ENCODE assay signal across 20 cellular contexts in the genomic region with DNA sequence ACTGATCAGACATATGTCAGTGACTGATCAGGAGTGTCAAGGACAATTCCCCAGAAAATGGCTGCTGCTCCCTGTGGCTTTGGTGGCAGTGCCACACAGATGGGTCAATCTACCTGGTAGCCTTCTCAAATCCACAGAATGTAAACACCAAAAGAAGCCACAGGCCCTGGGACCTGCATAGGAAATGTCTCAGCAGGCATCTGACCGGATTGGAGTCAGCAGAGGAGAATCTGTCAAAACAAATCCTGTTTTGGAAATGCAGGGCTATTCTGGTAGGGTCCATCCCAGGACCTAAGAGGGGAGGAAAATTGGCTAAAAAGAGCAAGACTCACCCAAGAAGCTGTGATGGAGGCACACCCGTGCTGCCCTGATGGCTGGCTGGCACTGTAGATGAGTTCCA.
"Had no signal": no experiment of that assay in that cellular context is flagged by ENCODE, and none has a peak within 500 bp of the region (broad histone marks: within the 10 kb centered on the region; RNA-seq: fewer than 3 reads in every experiment).

No MANE protein-coding gene starts in this region.

- ATAC-seq: esophagus mucosa; foreskin keratinocyte; heart right ventricle; left cardiac atrium; left lung; natural killer cell; pancreas; right lobe of liver; stimulated activated naive B cell treated with anti-CD40 and anti-IgM and Interleukin-4, amounts not matched to agents 10 μg/mL and 1 μg/mL and 100 μg/mL, for 72 hours had no signal

- DNase-seq: cortex of kidney; effector CD8-positive, alpha-beta T cell; endodermal cell; foreskin keratinocyte; glutamatergic neuron; heart right ventricle; hippocampal formation; left cardiac atrium; left lung; mammary epithelial cell; natural killer cell; occipital lobe; pancreas; right lobe of liver; small intestine; stimulated activated CD4-positive, alpha-beta T cell treated with anti-CD3 and anti-CD28 coated beads, Interleukin-15, amount 100 ng/mL, for 24 hours; stimulated activated CD4-positive, alpha-beta T cell treated with anti-CD3 and anti-CD28 coated beads, Interleukin-2, amount 100 ng/mL, for 48 hours; stimulated activated naive B cell treated with anti-CD40 and anti-IgM and Interleukin-4, amounts not matched to agents 10 μg/mL and 1 μg/mL and 100 μg/mL, for 72 hours; upper lobe of left lung had no signal
